8 cellular contexts compared by ENCODE assay signal in the genomic region with DNA sequence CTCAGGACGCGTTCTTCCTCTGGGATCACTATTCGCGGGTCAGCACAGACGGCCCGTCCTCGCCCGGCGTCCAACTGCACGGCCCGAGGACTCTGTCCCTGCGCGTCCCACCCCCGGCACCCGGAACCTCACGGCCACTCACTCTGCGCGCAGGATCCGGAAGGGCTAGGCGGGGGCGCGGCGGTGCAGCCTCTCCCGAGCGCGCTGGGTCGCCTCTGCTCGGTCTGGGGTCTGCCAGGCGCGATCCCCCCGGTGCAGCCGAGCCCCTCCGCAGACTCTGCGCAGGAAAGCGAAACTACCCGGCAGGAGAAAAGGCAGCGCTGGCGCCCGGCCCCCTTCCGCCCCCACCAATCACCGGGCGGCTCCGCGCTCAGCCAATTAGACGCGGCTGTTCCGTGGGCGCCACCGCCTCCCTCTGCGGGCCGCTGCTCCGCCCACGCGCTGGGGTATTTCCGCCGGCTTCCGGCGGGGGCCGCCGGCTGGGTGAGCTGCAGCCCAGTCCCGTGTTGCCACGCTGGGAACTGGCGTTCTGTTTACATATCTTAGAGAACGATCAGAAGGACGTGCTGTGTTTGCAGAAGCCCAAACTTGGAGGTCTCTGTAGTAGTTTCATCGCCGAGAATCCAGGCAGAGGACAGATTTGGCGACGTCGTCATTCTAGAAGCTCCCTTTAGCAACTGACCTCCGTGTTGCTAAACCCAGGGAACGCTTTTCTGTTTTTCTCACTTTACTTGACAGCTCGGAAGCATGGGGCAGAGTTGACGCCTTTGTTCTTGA. TPM values are rescaled to one million over a fixed set of nuclear protein-coding genes. Genes with fewer than 3 reads are reported as not detected.
A peak's percentile ranks its signal among the peaks of the same experiment; 100 is the strongest.
DNase-seq lines count a peak whose midpoint lies in the region; ATAC-seq and TF ChIP-seq lines count a peak whose summit lies in the region.

Gene STAT1 (minus strand): TSS at position 296 of the 777 bp plus-strand sequence. CDS start 4,168 bp downstream, outside the sequence.

- ATAC-seq in GM19043 (IDR thresholded peaks at IDR 0.05; ENCODE audit: low read depth, unreplicated experiment) (peak; percentile 70), HG03354 (IDR thresholded peaks at IDR 0.05; ENCODE audit: poor library complexity, severe bottlenecking, unreplicated experiment) (peak; percentile 84)

- TF ChIP-seq CTCF in choroid plexus epithelial cell (conservative IDR thresholded peaks at IDR 0.05; ENCODE audit: low read depth, low read length): no peak

- peak; percentile 93 for DNase-seq in Ammon's horn (ENCODE audit: low spot score)
- DNase-seq in NCI-H460 (ENCODE audit: extremely low read depth, low read depth): peak; percentile 89
- DNase-seq in activated CD4-positive, alpha-beta T cell treated with anti-CD3 and anti-CD28 coated beads for 1 hour: peak; percentile 98
- DNase-seq in choroid plexus epithelial cell (ENCODE audit: low read depth): peak; percentile 95
- peak; percentile 94 for DNase-seq in kidney tubule cell (ENCODE audit: low spot score)
- DNase-seq in stimulated activated CD4-positive, alpha-beta T cell treated with anti-CD3 and anti-CD28 coated beads, Interleukin-1b, Interleukin-23, amount 100 ng/mL, for 1 hour (ENCODE audit: low read depth in 2 of 2): peak; percentile 93 to 96

- H3K4me3 ChIP-seq in choroid plexus epithelial cell (ENCODE audit: low read depth, low read length): peak within 1 kb of the TSS; percentile 95

RNA-seq across cellular contexts. Expression of gene STAT1, which starts in this region (rescaled TPM):
- 55.2 and 62.3 TPM in 2 replicates for total RNA-seq in NCI-H460 (2014; rRNA removed; shearing (Covaris generic))
- polyA plus RNA-seq in NCI-H460 (2014; cell fraction: nucleus; rRNA removed): 48.7 and 108 TPM in 2 replicates

Comparison
In these comparisons a context has a peak if more than half of its experiments do, and no peak if none do; other contexts are left out.
1. Peak in every context shown above with its lines: DNase-seq, ATAC-seq and H3K4me3 ChIP-seq.